In genomic region chr1:1348420-1349255, GRCh38 we compare ENCODE assay signal across 8 cellular contexts. TPM values are rescaled to one million over a fixed set of nuclear protein-coding genes. Genes with fewer than 3 reads are reported as not detected.
DNase-seq lines count a peak whose midpoint lies in the region; ATAC-seq and TF ChIP-seq lines count a peak whose summit lies in the region.

No MANE protein-coding gene starts in this region.

- peak overlapping the region; percentile 84 for H3K4me3 ChIP-seq in epithelial cell of proximal tubule (ENCODE audit: low read depth, low read length)

- ATAC-seq in GM18505 (IDR thresholded peaks at IDR 0.05; ENCODE audit: unreplicated experiment) (peak; percentile 37), HG02642 (IDR thresholded peaks at IDR 0.05; ENCODE audit: poor library complexity, unreplicated experiment) (peak; percentile 30), omental fat pad (ENCODE audit: low FRiP score) (peak; percentile 2)

- TF ChIP-seq CTCF in epithelial cell of proximal tubule (conservative IDR thresholded peaks at IDR 0.05; ENCODE audit: low read depth, low read length) (no peak), omental fat pad (IDR thresholded peaks at IDR 0.05) (no peak)

- DNase-seq in RPMI7951 (ENCODE audit: low read depth): peak; percentile 33
- no peak for DNase-seq in epithelial cell of proximal tubule (ENCODE audit: low read depth)
- DNase-seq in omental fat pad (ENCODE audit: low spot score): no peak
- no peak for DNase-seq in kidney glomerular epithelial cell (lab: John Stamatoyannopoulos, UW)
- DNase-seq in NCI-H510A treated with DMSO at 0.1 percent for 48 hours (lab: John Stamatoyannopoulos, UW): no peak
- DNase-seq in Ammon's horn (ENCODE audit: low spot score): no peak

- TF ChIP-seq POLR2A in GM18505 (IDR thresholded peaks at IDR 0.05; ENCODE audit: borderline replicate concordance, extremely low read depth, insufficient read depth, insufficient read length): no peak

RNA-seq across cellular contexts. Expression of gene DVL1, which starts 0.6 kb away (rescaled TPM):
- 24.0 and 36.5 TPM in 2 replicates for total RNA-seq in RPMI7951 (2014; rRNA removed; shearing (Covaris generic))
- total RNA-seq in epithelial cell of proximal tubule: 78.6 and 113 TPM in 2 replicates
- 10 to 100 TPM; 56.6 to 65.0 (median 61.8) TPM for total RNA-seq in omental fat pad

RNA-seq across cellular contexts. Expression of gene MXRA8, which starts 9.7 kb away (rescaled TPM):
- total RNA-seq in RPMI7951 (2014; rRNA removed; shearing (Covaris generic)): 4.0 and 4.1 TPM in 2 replicates
- total RNA-seq in epithelial cell of proximal tubule: 43.2 and 137 TPM in 2 replicates
- 100 to 1,000 TPM in 1 of 4 donors, 10 to 100 TPM in 3; 78.2 to 147 (median 83.3) TPM for total RNA-seq in omental fat pad

RNA-seq across cellular contexts. Expression of gene TAS1R3, which starts 17.6 kb away (rescaled TPM):
- 0.48 and 0.68 TPM in 2 replicates for total RNA-seq in RPMI7951 (2014; rRNA removed; shearing (Covaris generic))
- total RNA-seq in epithelial cell of proximal tubule: not detected in 2 replicates
- total RNA-seq in omental fat pad: under 1 TPM; 0.12 to 0.32 (median 0.16) TPM

RNA-seq across cellular contexts. Expression of gene CPTP, which starts 24.0 kb away (rescaled TPM):
- 18.7 and 23.9 TPM in 2 replicates for total RNA-seq in RPMI7951 (2014; rRNA removed; shearing (Covaris generic))
- total RNA-seq in epithelial cell of proximal tubule (40.1 and 42.4 TPM in 2 replicates), omental fat pad (10 to 100 TPM in 2 of 4 donors, 1 to 10 TPM in 2; 8.5 to 18.6 (median 11.5) TPM)

RNA-seq across cellular contexts. Expression of gene INTS11, which starts 24.2 kb away (rescaled TPM):
- 62.6 and 75.4 TPM in 2 replicates for total RNA-seq in RPMI7951 (2014; rRNA removed; shearing (Covaris generic))
- total RNA-seq in epithelial cell of proximal tubule (58.7 and 118 TPM in 2 replicates), omental fat pad (100 to 1,000 TPM in 1 of 4 donors, 10 to 100 TPM in 3; 71.9 to 103 (median 86.2) TPM)
